ENCODE assay signal across 8 cellular contexts in genomic region chr10:93073539-93074136, GRCh38. TPM values are rescaled to one million over a fixed set of nuclear protein-coding genes. Genes with fewer than 3 reads are reported as not detected.
DNase-seq lines count a peak whose midpoint lies in the region; ATAC-seq and TF ChIP-seq lines count a peak whose summit lies in the region.

A gene with protein sequence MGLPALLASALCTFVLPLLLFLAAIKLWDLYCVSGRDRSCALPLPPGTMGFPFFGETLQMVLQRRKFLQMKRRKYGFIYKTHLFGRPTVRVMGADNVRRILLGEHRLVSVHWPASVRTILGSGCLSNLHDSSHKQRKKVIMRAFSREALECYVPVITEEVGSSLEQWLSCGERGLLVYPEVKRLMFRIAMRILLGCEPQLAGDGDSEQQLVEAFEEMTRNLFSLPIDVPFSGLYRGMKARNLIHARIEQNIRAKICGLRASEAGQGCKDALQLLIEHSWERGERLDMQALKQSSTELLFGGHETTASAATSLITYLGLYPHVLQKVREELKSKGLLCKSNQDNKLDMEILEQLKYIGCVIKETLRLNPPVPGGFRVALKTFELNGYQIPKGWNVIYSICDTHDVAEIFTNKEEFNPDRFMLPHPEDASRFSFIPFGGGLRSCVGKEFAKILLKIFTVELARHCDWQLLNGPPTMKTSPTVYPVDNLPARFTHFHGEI (plus strand): TSS chr10:93073893. CDS start chr10:93073935, 42 bp downstream.

- H3K9me3 Mint-ChIP-seq in activated B cell treated with CpG ODN at 0.5 μM for 24 hours, result no peaks in the 10 kb centered on the region

- no peak for TF ChIP-seq POLR2A in stomach (IDR thresholded peaks at IDR 0.05)

- H3K36me3 Mint-ChIP-seq in activated B cell treated with CpG ODN at 0.5 μM for 24 hours (ENCODE audit: low read depth), result no peaks in the 10 kb centered on the region

- H3K36me3 ChIP-seq in stomach, result no peaks in the 10 kb centered on the region

- H3K4me1 Mint-ChIP-seq in activated B cell treated with CpG ODN at 0.5 μM for 24 hours, result peaks cover 42% of the 10 kb centered on the region

- WGBS in stomach, 5 donors, result 0 to 2% (median 1%) methylated on average over 36 to 51 of the region's 51 CpGs

- H3K27ac Mint-ChIP-seq in activated B cell treated with CpG ODN at 0.5 μM for 24 hours, result no peak within 1 kb of the TSS

- peaks cover 3% of the 10 kb centered on the region for H3K9me3 ChIP-seq in iPS-18c (ENCODE audit: control insufficient read depth, insufficient read depth, low read length)
- H3K9me3 ChIP-seq in stomach, result no peaks in the 10 kb centered on the region

- peaks cover 40 to 48% (median 45%) of the 10 kb centered on the region in 4 donors for H3K4me1 ChIP-seq in stomach

- peak; percentile 16 for DNase-seq in NCI-H82 (lab: John Stamatoyannopoulos, UW)
- DNase-seq in NCI-H82 treated with DMSO at 0.1 percent for 48 hours (lab: John Stamatoyannopoulos, UW; ENCODE audit: unreplicated experiment), result no peak
- no peak for DNase-seq in activated B cell treated with CpG ODN at 0.5 μM for 24 hours
- DNase-seq in stomach, result no peak
- DNase-seq in HPDE6-E6E7 (ENCODE audit: extremely low spot score), result no peak
- DNase-seq in NOMO-1 treated with dmso at 0.1 percent for 144 hours (lab: John Stamatoyannopoulos, UW; ENCODE audit: unreplicated experiment), result no peak

- POLR2A ChIA-PET in activated B cell treated with CpG ODN at 0.5 μM for 24 hours (lab: Charles Lee), result interaction anchor here (0.5 kb wide), 1 partner anchor 294 kb away, joined by 3 read pairs; no protein-coding TSS in a partner anchor

- TF ChIP-seq EP300 in stomach (IDR thresholded peaks at IDR 0.05), result no peak

- TF ChIP-seq CTCF in activated B cell treated with CpG ODN at 0.5 μM for 24 hours (IDR thresholded peaks at IDR 0.05) (no peak), stomach (IDR thresholded peaks at IDR 0.05) (no peak)

- intact Hi-C loops in activated B cell treated with CpG ODN at 0.5 μM for 24 hours (cut with micrococcal nuclease) (loop anchor here (1.0 kb wide), 1 partner anchor 11 kb away; no protein-coding TSS in a partner anchor), stomach (cut with DNase I; ENCODE audit: low total_unique reads) (loop anchor here (10.0 kb wide), 1 partner anchor 221 kb away; no protein-coding TSS in a partner anchor)

- peaks cover 73% of the 10 kb centered on the region for H3K27me3 Mint-ChIP-seq in activated B cell treated with CpG ODN at 0.5 μM for 24 hours

- peaks cover 31 to 96% (median 68%) of the 10 kb centered on the region in 3 donors for H3K27me3 ChIP-seq in stomach

- H3K4me3 ChIP-seq in iPS-18c (ENCODE audit: insufficient read depth, low read depth, low read length), result peak within 1 kb of the TSS; percentile 80
- H3K4me3 ChIP-seq in stomach, result peak within 1 kb of the TSS; percentile 30 to 60 (median 39)

- H3K27ac ChIP-seq in stomach, result no peak within 1 kb of the TSS

- CTCF ChIA-PET in activated B cell treated with CpG ODN at 0.5 μM for 24 hours (lab: Charles Lee), result no interaction called here

- peak; percentile 85 for ATAC-seq in activated B cell treated with CpG ODN at 0.5 μM for 24 hours (ENCODE audit: low read depth)
- no peak for ATAC-seq in GM21367 (IDR thresholded peaks at IDR 0.05; ENCODE audit: unreplicated experiment)

- peak within 1 kb of the TSS; percentile 77 for H3K4me3 Mint-ChIP-seq in activated B cell treated with CpG ODN at 0.5 μM for 24 hours

RNA-seq across cellular contexts. Expression of the gene that starts here (rescaled TPM):
- 0.13 TPM in 1 of 2 replicates, not detected in the other for total RNA-seq in activated B cell treated with CpG ODN at 0.5 μM for 24 hours
- total RNA-seq in stomach, result not detected
- polyA plus RNA-seq in stomach, result under 1 TPM in 1 of 3 donors, not detected in 2; 0.15 TPM

Comparison
In these comparisons a context has a peak if more than half of its experiments do, and no peak if none do; other contexts are left out.
1. Peak in ATAC-seq in activated B cell treated with CpG ODN at 0.5 μM for 24 hours; RNA of the gene not detected or under 1 TPM.